Comparison of ENCODE assay signal across 1 cellular context in the genomic region with DNA sequence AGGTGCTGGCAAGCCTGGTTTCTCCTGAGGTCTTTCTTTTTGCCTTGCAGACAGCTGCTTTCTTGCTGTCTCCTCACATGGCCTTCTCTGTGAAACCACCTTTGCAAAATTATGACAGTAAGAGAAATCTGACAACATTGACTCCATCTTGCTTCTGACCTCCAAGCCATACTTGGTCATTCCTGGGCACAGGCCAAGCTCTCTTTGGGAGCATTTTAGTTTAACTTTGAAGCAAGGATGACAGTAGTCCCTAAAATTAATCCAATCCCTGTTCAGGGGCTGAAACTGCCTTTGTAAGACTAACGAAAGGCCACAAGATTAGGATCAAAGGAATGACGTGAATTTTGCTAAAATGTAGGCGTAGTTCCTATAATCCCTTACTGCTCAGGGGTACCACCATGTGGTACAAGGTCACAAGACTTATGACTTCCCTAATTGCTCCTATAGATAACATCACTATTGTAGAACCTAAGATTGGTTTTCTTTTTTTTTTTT.
TF ChIP-seq lines count a peak whose summit lies in the region.

No MANE protein-coding gene starts in this region.

TF ChIP-seq in K562, 482 proteins besides CTCF, POLR2A, EP300 and RAD21 (continued from another document and continues in another):
- TF ChIP-seq, protein P1, sequence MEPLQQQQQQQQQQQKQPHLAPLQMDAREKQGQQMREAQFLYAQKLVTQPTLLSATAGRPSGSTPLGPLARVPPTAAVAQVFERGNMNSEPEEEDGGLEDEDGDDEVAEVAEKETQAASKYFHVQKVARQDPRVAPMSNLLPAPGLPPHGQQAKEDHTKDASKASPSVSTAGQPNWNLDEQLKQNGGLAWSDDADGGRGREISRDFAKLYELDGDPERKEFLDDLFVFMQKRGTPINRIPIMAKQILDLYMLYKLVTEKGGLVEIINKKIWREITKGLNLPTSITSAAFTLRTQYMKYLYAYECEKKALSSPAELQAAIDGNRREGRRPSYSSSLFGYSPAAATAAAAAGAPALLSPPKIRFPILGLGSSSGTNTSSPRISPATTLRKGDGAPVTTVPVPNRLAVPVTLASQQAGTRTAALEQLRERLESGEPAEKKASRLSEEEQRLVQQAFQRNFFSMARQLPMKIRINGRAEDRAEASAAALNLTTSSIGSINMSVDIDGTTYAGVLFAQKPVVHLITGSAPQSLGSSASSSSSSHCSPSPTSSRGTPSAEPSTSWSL (CRISPR knock-in tag; IDR thresholded peaks at IDR 0.05; ENCODE audit: borderline replicate concordance): no peak
- TF ChIP-seq ZNF764 (CRISPR knock-in tag; IDR thresholded peaks at IDR 0.05; ENCODE audit: low read depth): no peak
- no peak for TF ChIP-seq ZNF282 (CRISPR knock-in tag; IDR thresholded peaks at IDR 0.05)
- TF ChIP-seq SRF (CRISPR knock-in tag; IDR thresholded peaks at IDR 0.05): no peak
- TF ChIP-seq MTA2 (IDR thresholded peaks at IDR 0.05; ENCODE audit: low read depth): no peak
- TF ChIP-seq EHMT2 (IDR thresholded peaks at IDR 0.05): no peak
- TF ChIP-seq, protein P2, sequence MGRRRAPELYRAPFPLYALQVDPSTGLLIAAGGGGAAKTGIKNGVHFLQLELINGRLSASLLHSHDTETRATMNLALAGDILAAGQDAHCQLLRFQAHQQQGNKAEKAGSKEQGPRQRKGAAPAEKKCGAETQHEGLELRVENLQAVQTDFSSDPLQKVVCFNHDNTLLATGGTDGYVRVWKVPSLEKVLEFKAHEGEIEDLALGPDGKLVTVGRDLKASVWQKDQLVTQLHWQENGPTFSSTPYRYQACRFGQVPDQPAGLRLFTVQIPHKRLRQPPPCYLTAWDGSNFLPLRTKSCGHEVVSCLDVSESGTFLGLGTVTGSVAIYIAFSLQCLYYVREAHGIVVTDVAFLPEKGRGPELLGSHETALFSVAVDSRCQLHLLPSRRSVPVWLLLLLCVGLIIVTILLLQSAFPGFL (CRISPR knock-in tag; IDR thresholded peaks at IDR 0.05): no peak
- TF ChIP-seq, protein P3, sequence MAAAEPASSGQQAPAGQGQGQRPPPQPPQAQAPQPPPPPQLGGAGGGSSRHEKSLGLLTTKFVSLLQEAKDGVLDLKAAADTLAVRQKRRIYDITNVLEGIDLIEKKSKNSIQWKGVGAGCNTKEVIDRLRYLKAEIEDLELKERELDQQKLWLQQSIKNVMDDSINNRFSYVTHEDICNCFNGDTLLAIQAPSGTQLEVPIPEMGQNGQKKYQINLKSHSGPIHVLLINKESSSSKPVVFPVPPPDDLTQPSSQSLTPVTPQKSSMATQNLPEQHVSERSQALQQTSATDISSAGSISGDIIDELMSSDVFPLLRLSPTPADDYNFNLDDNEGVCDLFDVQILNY (CRISPR knock-in tag; IDR thresholded peaks at IDR 0.05): no peak
- peak; percentile 85 for TF ChIP-seq ZNF311 (CRISPR knock-in tag; IDR thresholded peaks at IDR 0.05)
- TF ChIP-seq, protein P4, sequence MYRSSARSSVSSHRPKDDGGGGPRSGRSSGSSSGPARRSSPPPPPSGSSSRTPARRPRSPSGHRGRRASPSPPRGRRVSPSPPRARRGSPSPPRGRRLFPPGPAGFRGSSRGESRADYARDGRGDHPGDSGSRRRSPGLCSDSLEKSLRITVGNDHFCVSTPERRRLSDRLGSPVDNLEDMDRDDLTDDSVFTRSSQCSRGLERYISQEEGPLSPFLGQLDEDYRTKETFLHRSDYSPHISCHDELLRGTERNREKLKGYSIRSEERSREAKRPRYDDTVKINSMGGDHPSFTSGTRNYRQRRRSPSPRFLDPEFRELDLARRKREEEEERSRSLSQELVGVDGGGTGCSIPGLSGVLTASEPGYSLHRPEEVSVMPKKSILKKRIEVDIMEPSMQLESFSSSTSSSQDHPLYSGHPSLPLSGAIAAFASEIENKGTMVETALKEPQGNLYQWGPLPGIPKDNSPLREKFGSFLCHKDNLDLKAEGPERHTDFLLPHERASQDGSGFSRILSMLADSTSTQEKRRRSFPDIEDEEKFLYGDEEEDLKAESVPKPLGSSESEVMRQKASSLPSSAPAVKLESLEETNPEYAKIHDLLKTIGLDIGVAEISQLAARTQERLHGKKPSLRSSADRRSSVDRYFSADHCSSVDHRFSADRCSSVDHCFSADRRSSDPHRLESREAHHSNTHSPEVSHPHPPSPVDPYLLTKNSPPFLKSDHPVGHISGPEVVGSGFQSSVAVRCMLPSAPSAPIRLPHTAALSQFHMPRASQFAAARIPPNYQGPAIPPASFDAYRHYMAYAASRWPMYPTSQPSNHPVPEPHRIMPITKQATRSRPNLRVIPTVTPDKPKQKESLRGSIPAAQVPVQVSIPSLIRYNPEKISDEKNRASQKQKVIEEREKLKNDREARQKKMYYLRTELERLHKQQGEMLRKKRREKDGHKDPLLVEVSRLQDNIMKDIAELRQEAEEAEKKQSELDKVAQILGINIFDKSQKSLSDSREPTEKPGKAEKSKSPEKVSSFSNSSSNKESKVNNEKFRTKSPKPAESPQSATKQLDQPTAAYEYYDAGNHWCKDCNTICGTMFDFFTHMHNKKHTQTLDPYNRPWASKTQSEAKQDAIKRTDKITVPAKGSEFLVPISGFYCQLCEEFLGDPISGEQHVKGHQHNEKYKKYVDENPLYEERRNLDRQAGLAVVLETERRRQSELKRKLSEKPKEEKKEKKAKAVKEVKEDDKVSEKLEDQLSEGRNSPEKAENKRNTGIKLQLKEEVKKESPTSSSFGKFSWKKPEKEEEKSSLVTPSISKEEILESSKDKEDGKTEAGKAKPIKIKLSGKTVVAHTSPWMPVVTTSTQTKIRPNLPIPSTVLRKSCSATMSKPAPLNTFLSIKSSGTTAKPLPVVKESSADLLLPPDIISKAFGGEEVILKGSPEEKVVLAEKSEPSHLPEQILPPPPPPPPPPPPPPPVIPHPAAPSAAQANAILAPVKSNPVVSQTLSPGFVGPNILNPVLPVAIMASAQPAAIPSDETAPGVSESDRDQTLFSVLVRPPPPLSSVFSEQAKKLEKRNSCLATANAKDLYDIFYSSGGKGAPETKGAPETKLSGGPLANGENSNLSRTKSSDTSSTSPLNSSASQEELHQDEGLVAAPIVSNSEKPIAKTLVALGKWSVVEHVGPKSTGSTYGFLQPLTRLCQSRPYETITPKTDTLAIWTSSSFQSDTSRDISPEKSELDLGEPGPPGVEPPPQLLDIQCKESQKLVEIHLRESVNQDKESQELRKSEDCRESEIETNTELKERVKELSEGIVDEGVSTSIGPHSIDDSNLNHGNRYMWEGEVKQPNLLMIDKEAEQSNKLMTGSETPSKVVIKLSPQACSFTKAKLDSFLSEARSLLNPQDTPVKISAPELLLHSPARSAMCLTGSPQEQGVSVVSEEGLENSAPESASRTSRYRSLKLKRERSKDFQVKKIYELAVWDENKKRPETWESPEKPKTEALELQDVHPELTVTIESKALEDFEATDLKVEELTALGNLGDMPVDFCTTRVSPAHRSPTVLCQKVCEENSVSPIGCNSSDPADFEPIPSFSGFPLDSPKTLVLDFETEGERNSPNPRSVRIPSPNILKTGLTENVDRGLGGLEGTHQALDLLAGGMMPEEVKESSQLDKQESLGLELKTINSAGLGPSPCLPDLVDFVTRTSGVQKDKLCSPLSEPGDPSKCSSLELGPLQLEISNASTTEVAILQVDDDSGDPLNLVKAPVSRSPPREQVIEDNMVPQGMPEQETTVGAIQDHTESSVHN (IDR thresholded peaks at IDR 0.05; ENCODE audit: borderline replicate concordance in 1 of 2, low read depth in 1 of 2): no peak
- no peak for TF ChIP-seq DNMT1 (IDR thresholded peaks at IDR 0.05)
- no peak for TF ChIP-seq EGR1 (conservative IDR thresholded peaks at IDR 0.05)
- TF ChIP-seq FOXP1 (CRISPR knock-in tag; IDR thresholded peaks at IDR 0.05): no peak
- no peak for TF ChIP-seq MBD2 (IDR thresholded peaks at IDR 0.05; ENCODE audit: borderline replicate concordance, low read depth)
- no peak for TF ChIP-seq ZNF24 (IDR thresholded peaks at IDR 0.05)
- no peak for TF ChIP-seq ZEB2 (IDR thresholded peaks at IDR 0.05)
- TF ChIP-seq ARID1B (IDR thresholded peaks at IDR 0.05): no peak
- TF ChIP-seq SAFB2 (IDR thresholded peaks at IDR 0.05; ENCODE audit: borderline replicate concordance, low read depth, low read length, severe bottlenecking): no peak
- TF ChIP-seq IFI16 (CRISPR knock-in tag; IDR thresholded peaks at IDR 0.05): no peak
- no peak for TF ChIP-seq MEF2A (IDR thresholded peaks at IDR 0.05; ENCODE audit: control insufficient read depth, low read depth, low read length)
- TF ChIP-seq TAL1 (IDR thresholded peaks at IDR 0.05): no peak
- no peak for TF ChIP-seq NFRKB (IDR thresholded peaks at IDR 0.05; ENCODE audit: low read depth)
- no peak for TF ChIP-seq ZNF76 (CRISPR knock-in tag; IDR thresholded peaks at IDR 0.05; ENCODE audit: borderline replicate concordance)
- TF ChIP-seq HNRNPLL (IDR thresholded peaks at IDR 0.05; ENCODE audit: low read depth, low read length, poor library complexity, severe bottlenecking): no peak
- TF ChIP-seq MTA1 (IDR thresholded peaks at IDR 0.05; ENCODE audit: borderline replicate concordance): no peak
- no peak for TF ChIP-seq TOE1 (IDR thresholded peaks at IDR 0.05; ENCODE audit: borderline replicate concordance)
- TF ChIP-seq TOE1 (CRISPR knock-in tag; IDR thresholded peaks at IDR 0.05; ENCODE audit: borderline replicate concordance, low read depth): no peak
- TF ChIP-seq, protein P5, sequence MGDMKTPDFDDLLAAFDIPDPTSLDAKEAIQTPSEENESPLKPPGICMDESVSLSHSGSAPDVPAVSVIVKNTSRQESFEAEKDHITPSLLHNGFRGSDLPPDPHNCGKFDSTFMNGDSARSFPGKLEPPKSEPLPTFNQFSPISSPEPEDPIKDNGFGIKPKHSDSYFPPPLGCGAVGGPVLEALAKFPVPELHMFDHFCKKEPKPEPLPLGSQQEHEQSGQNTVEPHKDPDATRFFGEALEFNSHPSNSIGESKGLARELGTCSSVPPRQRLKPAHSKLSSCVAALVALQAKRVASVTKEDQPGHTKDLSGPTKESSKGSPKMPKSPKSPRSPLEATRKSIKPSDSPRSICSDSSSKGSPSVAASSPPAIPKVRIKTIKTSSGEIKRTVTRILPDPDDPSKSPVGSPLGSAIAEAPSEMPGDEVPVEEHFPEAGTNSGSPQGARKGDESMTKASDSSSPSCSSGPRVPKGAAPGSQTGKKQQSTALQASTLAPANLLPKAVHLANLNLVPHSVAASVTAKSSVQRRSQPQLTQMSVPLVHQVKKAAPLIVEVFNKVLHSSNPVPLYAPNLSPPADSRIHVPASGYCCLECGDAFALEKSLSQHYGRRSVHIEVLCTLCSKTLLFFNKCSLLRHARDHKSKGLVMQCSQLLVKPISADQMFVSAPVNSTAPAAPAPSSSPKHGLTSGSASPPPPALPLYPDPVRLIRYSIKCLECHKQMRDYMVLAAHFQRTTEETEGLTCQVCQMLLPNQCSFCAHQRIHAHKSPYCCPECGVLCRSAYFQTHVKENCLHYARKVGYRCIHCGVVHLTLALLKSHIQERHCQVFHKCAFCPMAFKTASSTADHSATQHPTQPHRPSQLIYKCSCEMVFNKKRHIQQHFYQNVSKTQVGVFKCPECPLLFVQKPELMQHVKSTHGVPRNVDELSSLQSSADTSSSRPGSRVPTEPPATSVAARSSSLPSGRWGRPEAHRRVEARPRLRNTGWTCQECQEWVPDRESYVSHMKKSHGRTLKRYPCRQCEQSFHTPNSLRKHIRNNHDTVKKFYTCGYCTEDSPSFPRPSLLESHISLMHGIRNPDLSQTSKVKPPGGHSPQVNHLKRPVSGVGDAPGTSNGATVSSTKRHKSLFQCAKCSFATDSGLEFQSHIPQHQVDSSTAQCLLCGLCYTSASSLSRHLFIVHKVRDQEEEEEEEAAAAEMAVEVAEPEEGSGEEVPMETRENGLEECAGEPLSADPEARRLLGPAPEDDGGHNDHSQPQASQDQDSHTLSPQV (IDR thresholded peaks at IDR 0.05): peak; percentile 97
- TF ChIP-seq, protein P6, sequence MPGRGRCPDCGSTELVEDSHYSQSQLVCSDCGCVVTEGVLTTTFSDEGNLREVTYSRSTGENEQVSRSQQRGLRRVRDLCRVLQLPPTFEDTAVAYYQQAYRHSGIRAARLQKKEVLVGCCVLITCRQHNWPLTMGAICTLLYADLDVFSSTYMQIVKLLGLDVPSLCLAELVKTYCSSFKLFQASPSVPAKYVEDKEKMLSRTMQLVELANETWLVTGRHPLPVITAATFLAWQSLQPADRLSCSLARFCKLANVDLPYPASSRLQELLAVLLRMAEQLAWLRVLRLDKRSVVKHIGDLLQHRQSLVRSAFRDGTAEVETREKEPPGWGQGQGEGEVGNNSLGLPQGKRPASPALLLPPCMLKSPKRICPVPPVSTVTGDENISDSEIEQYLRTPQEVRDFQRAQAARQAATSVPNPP (IDR thresholded peaks at IDR 0.05; ENCODE audit: borderline replicate concordance, insufficient read depth, insufficient read length): no peak
- TF ChIP-seq, protein P7, sequence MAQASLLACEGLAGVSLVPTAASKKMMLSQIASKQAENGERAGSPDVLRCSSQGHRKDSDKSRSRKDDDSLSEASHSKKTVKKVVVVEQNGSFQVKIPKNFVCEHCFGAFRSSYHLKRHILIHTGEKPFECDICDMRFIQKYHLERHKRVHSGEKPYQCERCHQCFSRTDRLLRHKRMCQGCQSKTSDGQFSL (CRISPR knock-in tag; IDR thresholded peaks at IDR 0.05): no peak
- TF ChIP-seq, protein P7 (tag; IDR thresholded peaks at IDR 0.05): peak in 1 of 2 experiments; percentile 86; a peak in 2 of 4 replicates
- no peak for TF ChIP-seq BRCA1 (IDR thresholded peaks at IDR 0.05)
- TF ChIP-seq BRCA1 (CRISPR knock-in tag; IDR thresholded peaks at IDR 0.05): no peak
- TF ChIP-seq SUPT5H (IDR thresholded peaks at IDR 0.05): no peak
- no peak for TF ChIP-seq KDM5B (IDR thresholded peaks at IDR 0.05; ENCODE audit: insufficient replicate concordance, low read depth, low read length)
- no peak for TF ChIP-seq MEIS2 (IDR thresholded peaks at IDR 0.05; ENCODE audit: partially characterized antibody)
- no peak for TF ChIP-seq XRCC4 (IDR thresholded peaks at IDR 0.05; ENCODE audit: extremely low read depth, insufficient read depth, insufficient read length)
- TF ChIP-seq, protein P8, sequence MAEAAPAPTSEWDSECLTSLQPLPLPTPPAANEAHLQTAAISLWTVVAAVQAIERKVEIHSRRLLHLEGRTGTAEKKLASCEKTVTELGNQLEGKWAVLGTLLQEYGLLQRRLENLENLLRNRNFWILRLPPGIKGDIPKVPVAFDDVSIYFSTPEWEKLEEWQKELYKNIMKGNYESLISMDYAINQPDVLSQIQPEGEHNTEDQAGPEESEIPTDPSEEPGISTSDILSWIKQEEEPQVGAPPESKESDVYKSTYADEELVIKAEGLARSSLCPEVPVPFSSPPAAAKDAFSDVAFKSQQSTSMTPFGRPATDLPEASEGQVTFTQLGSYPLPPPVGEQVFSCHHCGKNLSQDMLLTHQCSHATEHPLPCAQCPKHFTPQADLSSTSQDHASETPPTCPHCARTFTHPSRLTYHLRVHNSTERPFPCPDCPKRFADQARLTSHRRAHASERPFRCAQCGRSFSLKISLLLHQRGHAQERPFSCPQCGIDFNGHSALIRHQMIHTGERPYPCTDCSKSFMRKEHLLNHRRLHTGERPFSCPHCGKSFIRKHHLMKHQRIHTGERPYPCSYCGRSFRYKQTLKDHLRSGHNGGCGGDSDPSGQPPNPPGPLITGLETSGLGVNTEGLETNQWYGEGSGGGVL (CRISPR knock-in tag; IDR thresholded peaks at IDR 0.05): no peak
- no peak for TF ChIP-seq CREB1 (IDR thresholded peaks at IDR 0.05)
- TF ChIP-seq CREB1 (CRISPR knock-in tag; IDR thresholded peaks at IDR 0.05): no peak
- peak in 1 of 2 experiments; percentile 84; a peak in 2 of 4 replicates for TF ChIP-seq TEAD1 (CRISPR knock-in tag; IDR thresholded peaks at IDR 0.05)
- no peak for TF ChIP-seq FUS (optimal IDR thresholded peaks at IDR 0.05; ENCODE audit: low read depth, low read length)
- TF ChIP-seq ZNF436 (CRISPR knock-in tag; IDR thresholded peaks at IDR 0.05): no peak
